Comparison of ENCODE assay signal across 8 cellular contexts in the genomic region with DNA sequence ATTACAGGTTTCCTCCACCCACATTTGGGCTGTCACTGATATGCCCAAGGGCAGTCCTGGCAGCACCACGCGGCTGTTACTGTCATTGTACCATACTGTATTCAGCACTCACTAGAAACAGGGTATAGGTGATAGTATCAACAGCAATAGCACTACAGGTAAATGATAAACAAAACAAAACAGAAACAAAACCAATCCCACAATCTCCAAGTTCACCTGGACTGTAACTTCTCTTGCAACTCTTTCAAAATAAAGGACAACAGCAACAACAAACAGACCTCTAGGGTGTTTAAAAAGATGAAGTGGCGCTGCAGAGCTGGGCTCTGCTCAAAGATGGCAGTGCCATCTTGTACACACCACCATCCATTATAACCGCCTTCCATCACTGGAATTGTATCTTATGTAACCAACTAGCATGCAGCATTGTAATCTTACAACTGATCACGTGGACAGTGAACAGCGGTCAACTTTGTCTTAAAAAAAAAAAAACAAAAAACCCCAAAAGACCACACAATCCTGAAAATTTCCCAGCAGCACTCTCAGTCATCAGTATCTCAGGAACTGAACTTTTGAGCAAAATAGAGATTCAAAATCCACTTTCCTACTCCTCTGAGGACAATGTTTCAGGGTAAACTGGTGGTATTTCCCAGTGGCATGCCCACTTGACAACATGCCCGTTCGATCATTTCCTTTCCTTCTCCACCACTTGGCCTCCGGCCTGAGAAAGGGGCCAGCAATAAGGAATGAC. TPM values are rescaled to one million over a fixed set of nuclear protein-coding genes. Genes with fewer than 3 reads are reported as not detected.
DNase-seq lines count a peak whose midpoint lies in the region; ATAC-seq and TF ChIP-seq lines count a peak whose summit lies in the region.

No MANE protein-coding gene starts in this region.

- no peaks in the 10 kb centered on the region for H3K27me3 ChIP-seq in PC-3 (ENCODE audit: low read length)
- H3K27me3 ChIP-seq in smooth muscle cell (ENCODE audit: low read depth) = no peaks in the 10 kb centered on the region

- no peaks in the 10 kb centered on the region for H3K9me2 ChIP-seq in PC-3 (replicated peaks; ENCODE audit: low read length)

- POLR2A ChIA-PET in PC-3 (lab: Charles Lee; ENCODE audit: unreplicated experiment) = interaction anchor here (1.0 kb wide), 1 partner anchor 464 kb away, joined by 6 read pairs; no protein-coding TSS in a partner anchor

- DNase-seq in AG09309 (ENCODE audit: low read depth) (no peak), HCEC 1CT (peak; percentile 47), PC-3 (peak; percentile 44), amniotic epithelial cell (ENCODE audit: low read depth) (peak; percentile 75), smooth muscle cell (lab: John Stamatoyannopoulos, UW; ENCODE audit: unreplicated experiment) (no peak), retina (no peak)

- TF ChIP-seq CTCF in AG09309 (IDR thresholded peaks at IDR 0.05; ENCODE audit: control insufficient read depth, insufficient read depth, low read depth, low read length, missing control alignments) (no peak), PC-3 (conservative IDR thresholded peaks at IDR 0.05; ENCODE audit: low read depth, low read length) (no peak; the same call in 1 of the 2 replicates), smooth muscle cell (IDR thresholded peaks at IDR 0.05; ENCODE audit: borderline replicate concordance, insufficient read depth, poor library complexity, severe bottlenecking) (no peak)

- peak overlapping the region; percentile 83 for H3K4me3 ChIP-seq in AG09309 (ENCODE audit: control insufficient read depth, low read depth, low read length)
- H3K4me3 ChIP-seq in PC-3 (ENCODE audit: low read length) = peak overlapping the region; percentile 78
- peak overlapping the region; percentile 40 for H3K4me3 ChIP-seq in iPS-18c (ENCODE audit: insufficient read depth, low read depth, low read length)
- H3K4me3 ChIP-seq in smooth muscle cell = peak overlapping the region; percentile 82

- intact Hi-C loops in PC-3 (cut with micrococcal nuclease) = no loop called here

- H3F3A ChIP-seq in PC-3 (ENCODE audit: low read length, unreplicated experiment) = peaks cover 9% of the 10 kb centered on the region
- H3F3A ChIP-seq in smooth muscle cell (ENCODE audit: low read depth) = peaks cover 48% of the 10 kb centered on the region

- peak overlapping the region; percentile 99 for H3K9ac ChIP-seq in PC-3 (ENCODE audit: low read length)
- H3K9ac ChIP-seq in smooth muscle cell (ENCODE audit: low read depth) = peak overlapping the region; percentile 90

- H4K20me1 ChIP-seq in PC-3 (ENCODE audit: low read length) = peaks cover 43% of the 10 kb centered on the region
- H4K20me1 ChIP-seq in smooth muscle cell (ENCODE audit: low read depth) = peaks cover 46% of the 10 kb centered on the region

- H3K27ac ChIP-seq in PC-3 (ENCODE audit: low read length) = peak overlapping the region; percentile 96
- peak overlapping the region; percentile 97 for H3K27ac ChIP-seq in smooth muscle cell (ENCODE audit: low read depth)

- H3K4me2 ChIP-seq in PC-3 (ENCODE audit: low read length) = peak overlapping the region; percentile 98
- peak overlapping the region; percentile 99 for H3K4me2 ChIP-seq in smooth muscle cell

- H3K36me3 ChIP-seq in PC-3 (ENCODE audit: low read depth, low read length) (peaks cover 57% of the 10 kb centered on the region), smooth muscle cell (ENCODE audit: low read depth) (no peaks in the 10 kb centered on the region)

- 13% methylated on average over 9 of the region's 9 CpGs for WGBS in smooth muscle cell (ENCODE audit: low lambda C conversion rate)

- CTCF ChIA-PET in PC-3 (lab: Charles Lee) = no interaction called here

- H3K79me2 ChIP-seq in PC-3 (ENCODE audit: low read length) (peaks cover 82% of the 10 kb centered on the region), smooth muscle cell (ENCODE audit: low read depth) (peaks cover 70% of the 10 kb centered on the region)

- no peaks in the 10 kb centered on the region for H3K9me3 ChIP-seq in PC-3 (ENCODE audit: low read length)
- H3K9me3 ChIP-seq in iPS-18c (ENCODE audit: control insufficient read depth, insufficient read depth, low read length) = peaks cover 2% of the 10 kb centered on the region
- H3K9me3 ChIP-seq in smooth muscle cell (replicated peaks; ENCODE audit: low read depth) = no peaks in the 10 kb centered on the region

- BruUV-seq in PC-3 (replicated peaks; lab: Mats Ljungman, UMichigan) = no TSS peak

- ATAC-seq in PC-3 (no peak), GM18519 (IDR thresholded peaks at IDR 0.05; ENCODE audit: low FRiP score, unreplicated experiment) (no peak)

- H3K4me1 ChIP-seq in PC-3 (ENCODE audit: insufficient read depth, low read length) (peaks cover 27% of the 10 kb centered on the region), smooth muscle cell (ENCODE audit: low read depth) (peaks cover 50% of the 10 kb centered on the region)

- H2AFZ ChIP-seq in PC-3 (ENCODE audit: low read length) = no peak overlapping the region
- no peak overlapping the region for H2AFZ ChIP-seq in smooth muscle cell (ENCODE audit: low read depth)

RNA-seq across cellular contexts. Expression of a gene that starts 3.8 kb away (rescaled TPM):
- 78.8 and 102 TPM in 2 replicates for total RNA-seq in PC-3 (2014; rRNA removed)
- total RNA-seq in smooth muscle cell = 89.5 and 101 TPM in 2 replicates
- 40.3 and 44.5 TPM in 2 replicates for polyA plus RNA-seq in smooth muscle cell

Comparison
In these comparisons a context has a peak if more than half of its experiments do, and no peak if none do; other contexts are left out.
1. DNase-seq: peak in HCEC 1CT (single experiment), PC-3 (single experiment) and amniotic epithelial cell (single experiment); none in AG09309 (single experiment), smooth muscle cell (single experiment) and retina (single experiment).
2. Peak in every context shown above with its lines, with median percentiles within 50 percentile points of each other: H3K4me3 ChIP-seq.